In the genomic region with DNA sequence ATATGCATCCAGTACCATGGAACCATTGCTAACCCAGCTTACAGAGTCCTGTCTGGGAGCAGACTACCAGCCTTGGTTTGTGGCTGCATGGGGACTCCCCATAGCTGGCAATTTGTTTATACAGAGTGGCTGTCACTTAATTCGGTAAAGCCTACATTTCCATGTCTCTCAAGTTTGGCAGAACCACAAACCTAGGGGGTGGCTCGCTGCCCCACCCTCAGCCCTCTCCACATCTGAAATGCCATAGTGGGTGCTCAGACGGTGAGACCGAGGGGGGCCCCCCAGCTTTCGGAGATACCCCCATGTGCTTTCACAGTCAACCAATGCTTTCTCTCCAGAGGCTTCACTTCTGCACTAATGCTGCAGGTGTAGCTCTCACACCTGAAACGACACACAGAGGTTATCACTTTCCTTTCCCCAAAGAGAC, we compare ENCODE assay signal across 13 cellular contexts.
A peak's percentile ranks its signal among the peaks of the same experiment; 100 is the strongest.
DNase-seq lines count a peak whose midpoint lies in the region; ATAC-seq and TF ChIP-seq lines count a peak whose summit lies in the region.
"Had no signal": no experiment of that assay in that cellular context is flagged by ENCODE, and none has a peak within 500 bp of the region (broad histone marks: within the 10 kb centered on the region; RNA-seq: fewer than 3 reads in every experiment).

No MANE protein-coding gene starts in this region.

- H3K27me3 ChIP-seq in GM06990 (replicated peaks; ENCODE audit: control insufficient read depth, insufficient read depth, low read length) (no peaks in the 10 kb centered on the region), PC-3 (ENCODE audit: low read length) (no peaks in the 10 kb centered on the region), gastrocnemius medialis (no peaks in the 10 kb centered on the region), spleen (replicated peaks in 1 of 7) (no peaks in the 10 kb centered on the region)
- H3K27me3 ChIP-seq: foreskin keratinocyte had no signal

- in situ Hi-C loops in gastrocnemius medialis (cut with MboI; ENCODE audit: low sequenced_read_pairs in 4 of 4) = no loop called here

- no peaks in the 10 kb centered on the region for H3K36me3 ChIP-seq in GM06990 (ENCODE audit: control insufficient read depth, insufficient read depth, low read length)
- no peaks in the 10 kb centered on the region for H3K36me3 ChIP-seq in PC-3 (ENCODE audit: low read depth, low read length)
- no peaks in the 10 kb centered on the region for H3K36me3 ChIP-seq in gastrocnemius medialis
- no peaks in the 10 kb centered on the region for H3K36me3 ChIP-seq in spleen

- peaks cover 16% of the 10 kb centered on the region for H3F3A ChIP-seq in PC-3 (ENCODE audit: low read length, unreplicated experiment)

- H3K36me3 Mint-ChIP-seq in immature natural killer cell = no peaks in the 10 kb centered on the region

- TF ChIP-seq POLR2A in gastrocnemius medialis (IDR thresholded peaks at IDR 0.05) (no peak), spleen (IDR thresholded peaks at IDR 0.05) (no peak)

- no peak overlapping the region for H3K4me3 ChIP-seq in GM06990 (replicated peaks; ENCODE audit: low read depth, low read length)
- no peak overlapping the region for H3K4me3 ChIP-seq in PC-3 (ENCODE audit: low read length)
- H3K4me3 ChIP-seq in gastrocnemius medialis = no peak overlapping the region
- H3K4me3 ChIP-seq in spleen = no peak overlapping the region

- H3K9me3 ChIP-seq in PC-3 (ENCODE audit: low read length) (no peaks in the 10 kb centered on the region), gastrocnemius medialis (no peaks in the 10 kb centered on the region), spleen (no peaks in the 10 kb centered on the region)

- H4K20me1 ChIP-seq in PC-3 (ENCODE audit: low read length) = no peaks in the 10 kb centered on the region

- CTCF ChIA-PET in PC-3 (lab: Charles Lee) = interaction anchor here (0.6 kb wide), 1 partner anchor 217 kb away, joined by 3 read pairs; no protein-coding TSS in a partner anchor

- H3K9me2 ChIP-seq in PC-3 (replicated peaks; ENCODE audit: low read length) = no peaks in the 10 kb centered on the region

- DNase-seq in GM06990 (ENCODE audit: extremely low read depth, insufficient read length) (peak; percentile 21), PC-3 (no peak), immature natural killer cell (peak in 2 of 3 donors; percentile 29 to 40), gastrocnemius medialis (no peak), spleen (no peak), NCI-H2081 treated with DMSO at 0.1 percent for 48 hours (lab: John Stamatoyannopoulos, UW) (no peak)
- DNase-seq: aorta; foreskin keratinocyte; NCI-H510A; stimulated activated naive CD4-positive, alpha-beta T cell had no signal

- peak; percentile 23 for TF ChIP-seq CTCF in GM06990 (IDR thresholded peaks at IDR 0.05; ENCODE audit: insufficient read depth, low read length, poor library complexity, severe bottlenecking)
- peak; percentile 36; the same call in 1 of the 2 replicates for TF ChIP-seq CTCF in PC-3 (conservative IDR thresholded peaks at IDR 0.05; ENCODE audit: low read depth, low read length)
- no peak for TF ChIP-seq CTCF in gastrocnemius medialis (IDR thresholded peaks at IDR 0.05 in 4 of 5, conservative IDR thresholded peaks at IDR 0.05 in 1 of 5)
- TF ChIP-seq CTCF in spleen (IDR thresholded peaks at IDR 0.05 in 8 of 11, conservative IDR thresholded peaks at IDR 0.05 in 3 of 11) = no peak

- no peaks in the 10 kb centered on the region for H3K9me3 Mint-ChIP-seq in immature natural killer cell

- POLR2A ChIA-PET in PC-3 (lab: Charles Lee; ENCODE audit: unreplicated experiment) = no interaction called here

- H2AFZ ChIP-seq in PC-3 (ENCODE audit: low read length) = no peak overlapping the region

- peaks cover 0 to 13% of the 10 kb centered on the region in 2 donors for H3K4me1 Mint-ChIP-seq in immature natural killer cell

- H3K27ac Mint-ChIP-seq in immature natural killer cell = peak overlapping the region in 1 of 6 donors; percentile 15
- H3K27ac Mint-ChIP-seq: progenitor cell of endocrine pancreas had no signal

- peak overlapping the region in 1 of 5 donors; percentile 17 for H3K4me3 Mint-ChIP-seq in immature natural killer cell

- H3K4me2 ChIP-seq in PC-3 (ENCODE audit: low read length) = no peak overlapping the region

- H3K79me2 ChIP-seq in PC-3 (ENCODE audit: low read length) = no peaks in the 10 kb centered on the region

- peak; percentile 68 for ATAC-seq in GM19395 (IDR thresholded peaks at IDR 0.05; ENCODE audit: unreplicated experiment)
- ATAC-seq in PC-3 = no peak
- ATAC-seq in gastrocnemius medialis = no peak
- no peak for ATAC-seq in esophagus mucosa
- ATAC-seq: foreskin keratinocyte had no signal

- H3K9ac ChIP-seq in PC-3 (ENCODE audit: low read length) = no peak overlapping the region

- BruUV-seq in PC-3 (replicated peaks; lab: Mats Ljungman, UMichigan) = no TSS peak

- H3K27ac ChIP-seq in PC-3 (ENCODE audit: low read length) (no peak overlapping the region), gastrocnemius medialis (no peak overlapping the region), spleen (no peak overlapping the region)
- H3K27ac ChIP-seq: foreskin keratinocyte had no signal

- intact Hi-C loops in PC-3 (cut with micrococcal nuclease) (loop anchor here (5.0 kb wide), 2 partner anchors 346 to 361 kb away; partner anchors contain the start of gene SAMD8), gastrocnemius medialis (cut with DNase I; ENCODE audit: low total_unique reads) (no loop called here), spleen (cut with DNase I; ENCODE audit: low total_unique reads) (no loop called here)

- WGBS in spleen, 5 donors = 70 to 74% (median 71%) methylated on average over 6 of the region's 6 CpGs

- peaks cover 25% of the 10 kb centered on the region for H3K4me1 ChIP-seq in PC-3 (ENCODE audit: insufficient read depth, low read length)
- peaks cover 9 to 11% of the 10 kb centered on the region in 2 donors for H3K4me1 ChIP-seq in gastrocnemius medialis
- peaks cover 0 to 18% (median 4%) of the 10 kb centered on the region in 6 donors for H3K4me1 ChIP-seq in spleen
- H3K4me1 ChIP-seq: foreskin keratinocyte had no signal

- H3K27me3 Mint-ChIP-seq in immature natural killer cell (ENCODE audit: low read depth in 3 of 3) = no peaks in the 10 kb centered on the region
- H3K27me3 Mint-ChIP-seq: progenitor cell of endocrine pancreas had no signal

Comparison
In these comparisons a context has a peak if more than half of its experiments do, and no peak if none do; other contexts are left out.
1. DNase-seq: peak in GM06990 (single experiment) and immature natural killer cell (2 of 3); none in PC-3 (single experiment), gastrocnemius medialis (0 of 2), spleen (single experiment) and NCI-H2081 treated with DMSO at 0.1 percent for 48 hours (single experiment).
2. CTCF ChIP-seq: peak in GM06990 (single experiment) and PC-3 (single experiment); none in gastrocnemius medialis (0 of 5) and spleen (0 of 11).